In genomic region chr16:67173808-67174705, GRCh38 we compare ENCODE assay signal across 1 cellular context.
TF ChIP-seq lines count a peak whose summit lies in the region.

No MANE protein-coding gene starts in this region.

TF ChIP-seq in HepG2, 621 proteins besides CTCF, POLR2A, EP300 and RAD21 (continued from another document and continues in another):
- TF ChIP-seq ZBTB4 (CRISPR knock-in tag; IDR thresholded peaks at IDR 0.05; ENCODE audit: borderline replicate concordance) (peak; percentile 84; the same call in 1 of the 2 replicates), NFE2L1 (CRISPR knock-in tag; IDR thresholded peaks at IDR 0.05; ENCODE audit: borderline replicate concordance) (peak; percentile 68; the same call in 1 of the 2 replicates), ZNF780A (CRISPR knock-in tag; IDR thresholded peaks at IDR 0.05) (peak; percentile 81; the same call in 1 of the 2 replicates), ZSCAN30 (CRISPR knock-in tag; IDR thresholded peaks at IDR 0.05) (no peak), LCORL (IDR thresholded peaks at IDR 0.05) (no peak), LCORL (CRISPR knock-in tag; IDR thresholded peaks at IDR 0.05) (peak; percentile 93), ZNF670 (CRISPR knock-in tag; IDR thresholded peaks at IDR 0.05; ENCODE audit: borderline replicate concordance) (peak; percentile 83; the same call in 1 of the 2 replicates), BRD4 (CRISPR knock-in tag; IDR thresholded peaks at IDR 0.05) (peak; percentile 22; the same call in 1 of the 2 replicates), FOXP1 (IDR thresholded peaks at IDR 0.05) (no peak), FOXP1 (CRISPR knock-in tag; IDR thresholded peaks at IDR 0.05) (no peak; the same call in 1 of the 2 replicates), ZNF547 (CRISPR knock-in tag; IDR thresholded peaks at IDR 0.05) (peak; percentile 97), DMAP1 (CRISPR knock-in tag; IDR thresholded peaks at IDR 0.05) (peak; percentile 70), HBP1 (CRISPR knock-in tag; IDR thresholded peaks at IDR 0.05; ENCODE audit: low read depth) (peak; percentile 90; the same call in 1 of the 2 replicates), ZNF136 (CRISPR knock-in tag; IDR thresholded peaks at IDR 0.05; ENCODE audit: low read depth) (peak; percentile 98; the same call in 1 of the 2 replicates), ZNF768 (CRISPR knock-in tag; IDR thresholded peaks at IDR 0.05) (peak; percentile 83; the same call in 1 of the 2 replicates), ZNF510 (CRISPR knock-in tag; IDR thresholded peaks at IDR 0.05; ENCODE audit: low read depth) (peak; percentile 84; the same call in 1 of the 2 replicates), ZNF839 (CRISPR knock-in tag; IDR thresholded peaks at IDR 0.05; ENCODE audit: borderline replicate concordance) (peak; percentile 97), NKX3-1 (CRISPR knock-in tag; IDR thresholded peaks at IDR 0.05) (0 out of 2 replicates have a peak, but pooled peaks have one; percentile 44), ZNF552 (CRISPR knock-in tag; IDR thresholded peaks at IDR 0.05; ENCODE audit: borderline replicate concordance) (peak; percentile 55; the same call in 1 of the 2 replicates), BCL6 (CRISPR knock-in tag; IDR thresholded peaks at IDR 0.05) (peak; percentile 89), RBAK (CRISPR knock-in tag; IDR thresholded peaks at IDR 0.05) (peak; percentile 66; the same call in 1 of the 2 replicates), SNAI1 (CRISPR knock-in tag; IDR thresholded peaks at IDR 0.05; ENCODE audit: borderline replicate concordance) (no peak), MAFF (IDR thresholded peaks at IDR 0.05; ENCODE audit: low read depth, low read length) (no peak), ZNF747 (CRISPR knock-in tag; IDR thresholded peaks at IDR 0.05; ENCODE audit: borderline replicate concordance) (peak; percentile 79; the same call in 1 of the 2 replicates), RCOR2 (CRISPR knock-in tag; IDR thresholded peaks at IDR 0.05) (no peak), THAP11 (CRISPR knock-in tag; IDR thresholded peaks at IDR 0.05) (peak; percentile 71; the same call in 1 of the 2 replicates), NR1H2 (CRISPR knock-in tag; IDR thresholded peaks at IDR 0.05; ENCODE audit: borderline replicate concordance, low read depth) (no peak), ISX (CRISPR knock-in tag; conservative IDR thresholded peaks at IDR 0.05) (no peak), TCF12 (IDR thresholded peaks at IDR 0.05) (no peak), TCF12 (CRISPR knock-in tag; IDR thresholded peaks at IDR 0.05) (peak; percentile 64; the same call in 1 of the 2 replicates), ZNF263 (CRISPR knock-in tag; IDR thresholded peaks at IDR 0.05) (peak; percentile 68), ZNF30 (CRISPR knock-in tag; IDR thresholded peaks at IDR 0.05) (peak; percentile 86; the same call in 1 of the 2 replicates), MED1 (CRISPR knock-in tag; IDR thresholded peaks at IDR 0.05) (peak; percentile 87), NCOA1 (CRISPR knock-in tag; IDR thresholded peaks at IDR 0.05) (no peak), SMAD9 (CRISPR knock-in tag; IDR thresholded peaks at IDR 0.05) (peak; percentile 92; the same call in 1 of the 2 replicates), ETV5 (CRISPR knock-in tag; IDR thresholded peaks at IDR 0.05; ENCODE audit: borderline replicate concordance) (peak; percentile 96), CENPBD1 (CRISPR knock-in tag; IDR thresholded peaks at IDR 0.05; ENCODE audit: borderline replicate concordance, low read depth) (no peak), ZNF3 (CRISPR knock-in tag; IDR thresholded peaks at IDR 0.05) (no peak), CSRNP2 (CRISPR knock-in tag; conservative IDR thresholded peaks at IDR 0.05; ENCODE audit: low read depth) (0 out of 2 replicates have a peak, but pooled peaks have one; percentile 39), CENPX (CRISPR knock-in tag; IDR thresholded peaks at IDR 0.05) (no peak), ZBTB38 (CRISPR knock-in tag; IDR thresholded peaks at IDR 0.05) (peak; percentile 98), ZNF709 (CRISPR knock-in tag; IDR thresholded peaks at IDR 0.05) (peak; percentile 97), MLXIP (CRISPR knock-in tag; IDR thresholded peaks at IDR 0.05; ENCODE audit: borderline replicate concordance) (no peak), RBFOX2 (IDR thresholded peaks at IDR 0.05; ENCODE audit: low read depth, low read length) (peak; percentile 88), MTA3 (CRISPR knock-in tag; IDR thresholded peaks at IDR 0.05) (no peak), BRCA1 (CRISPR knock-in tag; IDR thresholded peaks at IDR 0.05) (no peak), ZBTB42 (CRISPR knock-in tag; IDR thresholded peaks at IDR 0.05) (0 out of 2 replicates have a peak, but pooled peaks have one; percentile 69), ZKSCAN1 (IDR thresholded peaks at IDR 0.05; ENCODE audit: low read length) (no peak; the same call in 1 of the 2 replicates), ZNF746 (CRISPR knock-in tag; IDR thresholded peaks at IDR 0.05) (peak; percentile 70; the same call in 1 of the 2 replicates), RBM39 (IDR thresholded peaks at IDR 0.05; ENCODE audit: low read depth, low read length, poor library complexity, severe bottlenecking) (peak; percentile 78), ZFP36L2 (CRISPR knock-in tag; IDR thresholded peaks at IDR 0.05) (no peak), GATAD2A (CRISPR knock-in tag; IDR thresholded peaks at IDR 0.05) (peak; percentile 66; the same call in 1 of the 2 replicates)
- TF ChIP-seq, protein P1, sequence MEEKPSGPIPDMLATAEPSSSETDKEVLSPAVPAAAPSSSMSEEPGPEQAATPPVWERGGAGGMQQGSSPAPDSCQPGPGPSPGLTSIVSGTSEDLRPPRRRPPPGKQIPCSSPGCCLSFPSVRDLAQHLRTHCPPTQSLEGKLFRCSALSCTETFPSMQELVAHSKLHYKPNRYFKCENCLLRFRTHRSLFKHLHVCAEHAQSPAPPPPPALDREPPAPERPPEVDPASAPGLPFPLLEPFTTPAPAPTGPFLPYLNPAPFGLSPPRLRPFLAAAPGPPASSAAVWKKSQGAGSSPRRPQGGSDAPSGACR (CRISPR knock-in tag; IDR thresholded peaks at IDR 0.05), result peak; percentile 88
- TF ChIP-seq, protein P2, sequence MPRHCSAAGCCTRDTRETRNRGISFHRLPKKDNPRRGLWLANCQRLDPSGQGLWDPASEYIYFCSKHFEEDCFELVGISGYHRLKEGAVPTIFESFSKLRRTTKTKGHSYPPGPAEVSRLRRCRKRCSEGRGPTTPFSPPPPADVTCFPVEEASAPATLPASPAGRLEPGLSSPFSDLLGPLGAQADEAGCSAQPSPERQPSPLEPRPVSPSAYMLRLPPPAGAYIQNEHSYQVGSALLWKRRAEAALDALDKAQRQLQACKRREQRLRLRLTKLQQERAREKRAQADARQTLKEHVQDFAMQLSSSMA (CRISPR knock-in tag; IDR thresholded peaks at IDR 0.05), result 0 out of 2 replicates have a peak, but pooled peaks have one; percentile 80
- TF ChIP-seq, protein P3, sequence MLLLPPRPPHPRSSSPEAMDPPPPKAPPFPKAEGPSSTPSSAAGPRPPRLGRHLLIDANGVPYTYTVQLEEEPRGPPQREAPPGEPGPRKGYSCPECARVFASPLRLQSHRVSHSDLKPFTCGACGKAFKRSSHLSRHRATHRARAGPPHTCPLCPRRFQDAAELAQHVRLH (CRISPR knock-in tag; IDR thresholded peaks at IDR 0.05; ENCODE audit: borderline replicate concordance, low read depth), result peak; percentile 86; the same call in 1 of the 2 replicates
- TF ChIP-seq, protein P4, sequence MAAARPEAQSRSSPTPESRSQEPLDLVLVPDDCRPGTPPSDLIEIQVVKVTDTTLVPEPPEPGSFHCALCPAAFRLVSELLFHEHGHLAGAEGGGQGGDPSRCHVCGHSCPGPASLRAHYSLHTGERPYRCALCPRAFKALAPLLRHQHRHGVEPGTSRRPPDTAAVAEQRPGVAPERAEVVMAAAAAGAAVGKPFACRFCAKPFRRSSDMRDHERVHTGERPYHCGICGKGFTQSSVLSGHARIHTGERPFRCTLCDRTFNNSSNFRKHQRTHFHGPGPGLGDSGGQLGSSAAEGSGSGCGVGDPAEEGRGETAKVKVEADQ (CRISPR knock-in tag; IDR thresholded peaks at IDR 0.05; ENCODE audit: borderline replicate concordance), result peak; percentile 89
- TF ChIP-seq, protein P5, sequence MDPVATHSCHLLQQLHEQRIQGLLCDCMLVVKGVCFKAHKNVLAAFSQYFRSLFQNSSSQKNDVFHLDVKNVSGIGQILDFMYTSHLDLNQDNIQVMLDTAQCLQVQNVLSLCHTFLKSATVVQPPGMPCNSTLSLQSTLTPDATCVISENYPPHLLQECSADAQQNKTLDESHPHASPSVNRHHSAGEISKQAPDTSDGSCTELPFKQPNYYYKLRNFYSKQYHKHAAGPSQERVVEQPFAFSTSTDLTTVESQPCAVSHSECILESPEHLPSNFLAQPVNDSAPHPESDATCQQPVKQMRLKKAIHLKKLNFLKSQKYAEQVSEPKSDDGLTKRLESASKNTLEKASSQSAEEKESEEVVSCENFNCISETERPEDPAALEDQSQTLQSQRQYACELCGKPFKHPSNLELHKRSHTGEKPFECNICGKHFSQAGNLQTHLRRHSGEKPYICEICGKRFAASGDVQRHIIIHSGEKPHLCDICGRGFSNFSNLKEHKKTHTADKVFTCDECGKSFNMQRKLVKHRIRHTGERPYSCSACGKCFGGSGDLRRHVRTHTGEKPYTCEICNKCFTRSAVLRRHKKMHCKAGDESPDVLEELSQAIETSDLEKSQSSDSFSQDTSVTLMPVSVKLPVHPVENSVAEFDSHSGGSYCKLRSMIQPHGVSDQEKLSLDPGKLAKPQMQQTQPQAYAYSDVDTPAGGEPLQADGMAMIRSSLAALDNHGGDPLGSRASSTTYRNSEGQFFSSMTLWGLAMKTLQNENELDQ (CRISPR knock-in tag; IDR thresholded peaks at IDR 0.05; ENCODE audit: borderline replicate concordance), result no peak
- TF ChIP-seq, protein P6, sequence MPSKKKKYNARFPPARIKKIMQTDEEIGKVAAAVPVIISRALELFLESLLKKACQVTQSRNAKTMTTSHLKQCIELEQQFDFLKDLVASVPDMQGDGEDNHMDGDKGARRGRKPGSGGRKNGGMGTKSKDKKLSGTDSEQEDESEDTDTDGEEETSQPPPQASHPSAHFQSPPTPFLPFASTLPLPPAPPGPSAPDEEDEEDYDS (CRISPR knock-in tag; IDR thresholded peaks at IDR 0.05), result peak; percentile 78
